16 cellular contexts compared by ENCODE assay signal in the genomic region with DNA sequence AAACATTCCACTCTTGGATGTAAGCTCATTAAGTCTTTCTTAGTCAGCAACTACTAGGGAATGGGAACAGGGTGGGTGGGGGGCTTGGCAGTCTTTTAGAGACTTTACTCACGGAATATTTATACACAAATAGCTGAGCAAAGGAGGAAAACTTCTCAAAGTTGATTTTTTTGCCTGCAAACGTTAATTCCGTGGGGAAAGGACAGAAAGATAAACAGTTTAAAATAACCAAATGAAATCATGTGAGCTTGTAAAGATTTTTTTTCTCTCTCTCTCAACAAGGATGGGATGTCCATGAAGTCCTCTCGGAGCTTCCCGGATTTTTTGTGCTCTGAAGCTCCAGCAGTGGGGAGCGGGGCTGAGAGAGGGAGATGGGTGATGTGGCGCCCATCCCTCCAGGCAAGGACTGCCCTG. TPM values are rescaled to one million over a fixed set of nuclear protein-coding genes. Genes with fewer than 3 reads are reported as not detected.
DNase-seq lines count a peak whose midpoint lies in the region; ATAC-seq and TF ChIP-seq lines count a peak whose summit lies in the region.
"Had no signal": no experiment of that assay in that cellular context is flagged by ENCODE, and none has a peak within 500 bp of the region (broad histone marks: within the 10 kb centered on the region; RNA-seq: fewer than 3 reads in every experiment).

No MANE protein-coding gene starts in this region.

- in situ Hi-C loops in Panc1 (cut with HindIII; ENCODE audit: low pct_unique_long_range_greater_than_20kb, low sequenced_read_pairs), result no loop called here

- H3K4me3 ChIP-seq in AG04450 (ENCODE audit: low read depth, low read length) (no peak overlapping the region), Panc1 (ENCODE audit: low read depth in 2 of 2, low read length in 2 of 2) (no peak overlapping the region), esophagus squamous epithelium (no peak overlapping the region), retinal pigment epithelial cell (ENCODE audit: low read length) (no peak overlapping the region)
- H3K4me3 ChIP-seq: K562, lower lobe of right lung had no signal

- no peaks in the 10 kb centered on the region for H3K36me3 ChIP-seq in Panc1 (ENCODE audit: control insufficient read depth, insufficient read depth, low read length)
- H3K36me3 ChIP-seq in esophagus squamous epithelium, result no peaks in the 10 kb centered on the region
- H3K36me3 ChIP-seq: lower lobe of right lung had no signal

- WGBS in esophagus squamous epithelium, 2 donors, result 69 to 71% methylated on average over 7 of the region's 7 CpGs

- POLR2A ChIA-PET in AG04450 (lab: Yijun Ruan, JAX) (interaction anchor here (0.6 to 4.3 kb wide), 10 partner anchors 16 to 130 kb away, joined by 3 to 96 read pairs (median 4); partner anchors contain the start of gene MAT2A), Panc1 (lab: Charles Lee) (interaction anchor here (0.7 to 1.8 kb wide), 3 partner anchors 11 to 47 kb away, joined by 3 to 6 read pairs (median 3); no protein-coding TSS in a partner anchor)

- CTCF ChIA-PET in AG04450 (lab: Charles Lee), result interaction anchor here (1.0 to 1.7 kb wide), 4 partner anchors 30 to 222 kb away, joined by 3 to 4 read pairs (median 3); partner anchors contain the start of gene MAT2A
- CTCF ChIA-PET in Panc1 (lab: Charles Lee), result interaction anchor here (0.6 kb wide), 1 partner anchor 70 kb away, joined by 6 read pairs; no protein-coding TSS in a partner anchor

- TF ChIP-seq CTCF in AG04450 (IDR thresholded peaks at IDR 0.05; ENCODE audit: low read depth, low read length) (no peak), Panc1 (IDR thresholded peaks at IDR 0.05) (no peak), esophagus squamous epithelium (IDR thresholded peaks at IDR 0.05) (no peak), retinal pigment epithelial cell (conservative IDR thresholded peaks at IDR 0.05; ENCODE audit: low read depth, low read length) (no peak)

- BruUV-seq in Panc1 (replicated peaks; lab: Mats Ljungman, UMichigan), result no TSS peak

- DNase-seq in AG04450 (ENCODE audit: low read depth, low spot score) (peak; percentile 67), Panc1 (ENCODE audit: low read depth, low spot score) (no peak), esophagus squamous epithelium (lab: John Stamatoyannopoulos, UW) (no peak), retinal pigment epithelial cell (ENCODE audit: low read depth) (peak; percentile 81), NCI-H69 (lab: John Stamatoyannopoulos, UW) (no peak), DMS 273 (lab: John Stamatoyannopoulos, UW; ENCODE audit: unreplicated experiment) (no peak), NCI-H774 (lab: John Stamatoyannopoulos, UW) (no peak)
- DNase-seq: activated CD8-positive, alpha-beta memory T cell treated with anti-CD3 and anti-CD28 coated beads for 24 hours; activated naive CD8-positive, alpha-beta T cell treated with anti-CD3 and anti-CD28 coated beads, Interleukin-2, amount 50 U/mL, for 24 hours; H7; lower lobe of right lung; NCI-H1092; stimulated activated CD4-positive, alpha-beta T cell treated with anti-CD3 and anti-CD28 coated beads, Interleukin-1b, Interleukin-23, amount 100 ng/mL, for 48 hours had no signal

- no peak for ATAC-seq in Panc1
- ATAC-seq in GM18858 (IDR thresholded peaks at IDR 0.05; ENCODE audit: unreplicated experiment), result no peak
- ATAC-seq: activated naive CD8-positive, alpha-beta T cell treated with anti-CD3 and anti-CD28 coated beads, Interleukin-2, amount 50 U/mL, for 24 hours; K562; lower lobe of right lung; WTC11 had no signal

- H3K27ac ChIP-seq in AG04450 (ENCODE audit: low read depth, low read length), result peak overlapping the region; percentile 87
- peak overlapping the region; percentile 93 for H3K27ac ChIP-seq in Panc1 (ENCODE audit: low read length)
- peak overlapping the region in 3 of 4 donors; percentile 59 to 75 (median 67) for H3K27ac ChIP-seq in esophagus squamous epithelium
- H3K27ac ChIP-seq: lower lobe of right lung had no signal

- H3K4me1 ChIP-seq in Panc1 (ENCODE audit: control insufficient read depth, insufficient read depth, low read length), result peaks cover 59% of the 10 kb centered on the region
- peaks cover 29 to 61% (median 37%) of the 10 kb centered on the region in 3 donors for H3K4me1 ChIP-seq in esophagus squamous epithelium

- no peaks in the 10 kb centered on the region for H3K9me3 ChIP-seq in AG04450 (ENCODE audit: control insufficient read depth, insufficient read depth, low read length)
- H3K9me3 ChIP-seq in Panc1 (ENCODE audit: control insufficient read depth, insufficient read depth, low read depth, low read length), result no peaks in the 10 kb centered on the region
- no peaks in the 10 kb centered on the region for H3K9me3 ChIP-seq in esophagus squamous epithelium
- H3K9me3 ChIP-seq: lower lobe of right lung had no signal

- no peak for TF ChIP-seq POLR2A in esophagus squamous epithelium (IDR thresholded peaks at IDR 0.05)

- intact Hi-C loops in Panc1 (cut with micrococcal nuclease; ENCODE audit: unreplicated experiment), result no loop called here
- intact Hi-C loops in esophagus squamous epithelium (cut with DNase I), result no loop called here

- H3K27me3 ChIP-seq in AG04450 (ENCODE audit: control insufficient read depth, insufficient read depth, low read length) (no peaks in the 10 kb centered on the region), Panc1 (ENCODE audit: control insufficient read depth, insufficient read depth, low read length) (no peaks in the 10 kb centered on the region), esophagus squamous epithelium (no peaks in the 10 kb centered on the region)

RNA-seq across cellular contexts. Expression of gene MAT2A, which starts 32.2 kb away (rescaled TPM):
- polyA plus RNA-seq in AG04450 (2011; rRNA removed), result 362 and 409 TPM in 2 replicates
- polyA minus RNA-seq in AG04450 (2011; rRNA and poly(A)+ RNA removed), result 184 and 266 TPM in 2 replicates
- total RNA-seq in Panc1 (2021; ENCODE audit: unreplicated experiment), result 547 TPM
- polyA plus RNA-seq in Panc1 (2012; ENCODE audit: insufficient read length), result 391 TPM
- 100 to 1,000 TPM in 2 of 4 donors, 10 to 100 TPM in 2; 81.8 to 272 (median 121) TPM for total RNA-seq in esophagus squamous epithelium

RNA-seq across cellular contexts. Expression of gene GGCX, which starts 54.5 kb away (rescaled TPM):
- polyA plus RNA-seq in AG04450 (2011; rRNA removed), result 44.0 and 53.8 TPM in 2 replicates
- 80.2 and 104 TPM in 2 replicates for polyA minus RNA-seq in AG04450 (2011; rRNA and poly(A)+ RNA removed)
- total RNA-seq in Panc1 (2021; ENCODE audit: unreplicated experiment), result 64.1 TPM
- polyA plus RNA-seq in Panc1 (2012; ENCODE audit: insufficient read length), result 44.9 TPM
- total RNA-seq in esophagus squamous epithelium, result 10 to 100 TPM; 19.7 to 27.5 (median 23.3) TPM

Comparison
In these comparisons a context has a peak if more than half of its experiments do, and no peak if none do; other contexts are left out.
1. DNase-seq: peak in AG04450 (single experiment) and retinal pigment epithelial cell (single experiment); none in Panc1 (single experiment), esophagus squamous epithelium (single experiment), NCI-H69 (single experiment), DMS 273 (single experiment) and NCI-H774 (single experiment).
2. Peak in every context shown above with its lines, with median percentiles within 50 percentile points of each other: H3K27ac ChIP-seq.